ENCODE assay signal across 1 cellular context in the genomic region with DNA sequence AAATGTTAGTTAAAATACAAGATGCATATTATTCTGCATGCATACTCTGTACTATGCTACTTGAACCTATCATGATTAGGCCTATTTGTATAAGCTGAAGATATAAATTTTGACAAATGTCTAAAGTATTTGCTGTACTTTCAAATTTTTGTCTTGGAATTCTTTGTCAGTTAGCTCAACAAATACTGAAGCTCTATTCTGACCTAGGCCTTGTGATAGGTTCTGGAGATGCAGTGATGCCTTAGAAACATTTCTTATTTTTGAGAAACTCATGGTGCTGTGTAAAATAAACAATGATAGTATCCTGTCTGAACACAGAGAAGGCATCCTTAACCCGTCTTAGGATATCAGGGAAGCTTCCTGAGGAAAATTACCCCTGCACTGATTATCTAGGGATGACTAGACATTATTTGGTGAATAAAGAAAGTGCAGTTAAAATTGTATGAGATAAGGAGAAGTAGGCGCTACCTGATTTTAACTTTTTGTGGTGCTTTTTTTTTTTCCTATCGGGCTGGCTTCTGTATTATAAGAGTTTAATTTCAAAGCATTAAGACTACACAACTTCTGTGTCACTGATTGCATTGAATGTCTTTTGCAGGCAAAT.
TF ChIP-seq lines count a peak whose summit lies in the region.

No MANE protein-coding gene starts in this region.

TF ChIP-seq in GM23338, 12 proteins besides CTCF, POLR2A, EP300 and RAD21 (continued from another document):
- TF ChIP-seq, protein P1, sequence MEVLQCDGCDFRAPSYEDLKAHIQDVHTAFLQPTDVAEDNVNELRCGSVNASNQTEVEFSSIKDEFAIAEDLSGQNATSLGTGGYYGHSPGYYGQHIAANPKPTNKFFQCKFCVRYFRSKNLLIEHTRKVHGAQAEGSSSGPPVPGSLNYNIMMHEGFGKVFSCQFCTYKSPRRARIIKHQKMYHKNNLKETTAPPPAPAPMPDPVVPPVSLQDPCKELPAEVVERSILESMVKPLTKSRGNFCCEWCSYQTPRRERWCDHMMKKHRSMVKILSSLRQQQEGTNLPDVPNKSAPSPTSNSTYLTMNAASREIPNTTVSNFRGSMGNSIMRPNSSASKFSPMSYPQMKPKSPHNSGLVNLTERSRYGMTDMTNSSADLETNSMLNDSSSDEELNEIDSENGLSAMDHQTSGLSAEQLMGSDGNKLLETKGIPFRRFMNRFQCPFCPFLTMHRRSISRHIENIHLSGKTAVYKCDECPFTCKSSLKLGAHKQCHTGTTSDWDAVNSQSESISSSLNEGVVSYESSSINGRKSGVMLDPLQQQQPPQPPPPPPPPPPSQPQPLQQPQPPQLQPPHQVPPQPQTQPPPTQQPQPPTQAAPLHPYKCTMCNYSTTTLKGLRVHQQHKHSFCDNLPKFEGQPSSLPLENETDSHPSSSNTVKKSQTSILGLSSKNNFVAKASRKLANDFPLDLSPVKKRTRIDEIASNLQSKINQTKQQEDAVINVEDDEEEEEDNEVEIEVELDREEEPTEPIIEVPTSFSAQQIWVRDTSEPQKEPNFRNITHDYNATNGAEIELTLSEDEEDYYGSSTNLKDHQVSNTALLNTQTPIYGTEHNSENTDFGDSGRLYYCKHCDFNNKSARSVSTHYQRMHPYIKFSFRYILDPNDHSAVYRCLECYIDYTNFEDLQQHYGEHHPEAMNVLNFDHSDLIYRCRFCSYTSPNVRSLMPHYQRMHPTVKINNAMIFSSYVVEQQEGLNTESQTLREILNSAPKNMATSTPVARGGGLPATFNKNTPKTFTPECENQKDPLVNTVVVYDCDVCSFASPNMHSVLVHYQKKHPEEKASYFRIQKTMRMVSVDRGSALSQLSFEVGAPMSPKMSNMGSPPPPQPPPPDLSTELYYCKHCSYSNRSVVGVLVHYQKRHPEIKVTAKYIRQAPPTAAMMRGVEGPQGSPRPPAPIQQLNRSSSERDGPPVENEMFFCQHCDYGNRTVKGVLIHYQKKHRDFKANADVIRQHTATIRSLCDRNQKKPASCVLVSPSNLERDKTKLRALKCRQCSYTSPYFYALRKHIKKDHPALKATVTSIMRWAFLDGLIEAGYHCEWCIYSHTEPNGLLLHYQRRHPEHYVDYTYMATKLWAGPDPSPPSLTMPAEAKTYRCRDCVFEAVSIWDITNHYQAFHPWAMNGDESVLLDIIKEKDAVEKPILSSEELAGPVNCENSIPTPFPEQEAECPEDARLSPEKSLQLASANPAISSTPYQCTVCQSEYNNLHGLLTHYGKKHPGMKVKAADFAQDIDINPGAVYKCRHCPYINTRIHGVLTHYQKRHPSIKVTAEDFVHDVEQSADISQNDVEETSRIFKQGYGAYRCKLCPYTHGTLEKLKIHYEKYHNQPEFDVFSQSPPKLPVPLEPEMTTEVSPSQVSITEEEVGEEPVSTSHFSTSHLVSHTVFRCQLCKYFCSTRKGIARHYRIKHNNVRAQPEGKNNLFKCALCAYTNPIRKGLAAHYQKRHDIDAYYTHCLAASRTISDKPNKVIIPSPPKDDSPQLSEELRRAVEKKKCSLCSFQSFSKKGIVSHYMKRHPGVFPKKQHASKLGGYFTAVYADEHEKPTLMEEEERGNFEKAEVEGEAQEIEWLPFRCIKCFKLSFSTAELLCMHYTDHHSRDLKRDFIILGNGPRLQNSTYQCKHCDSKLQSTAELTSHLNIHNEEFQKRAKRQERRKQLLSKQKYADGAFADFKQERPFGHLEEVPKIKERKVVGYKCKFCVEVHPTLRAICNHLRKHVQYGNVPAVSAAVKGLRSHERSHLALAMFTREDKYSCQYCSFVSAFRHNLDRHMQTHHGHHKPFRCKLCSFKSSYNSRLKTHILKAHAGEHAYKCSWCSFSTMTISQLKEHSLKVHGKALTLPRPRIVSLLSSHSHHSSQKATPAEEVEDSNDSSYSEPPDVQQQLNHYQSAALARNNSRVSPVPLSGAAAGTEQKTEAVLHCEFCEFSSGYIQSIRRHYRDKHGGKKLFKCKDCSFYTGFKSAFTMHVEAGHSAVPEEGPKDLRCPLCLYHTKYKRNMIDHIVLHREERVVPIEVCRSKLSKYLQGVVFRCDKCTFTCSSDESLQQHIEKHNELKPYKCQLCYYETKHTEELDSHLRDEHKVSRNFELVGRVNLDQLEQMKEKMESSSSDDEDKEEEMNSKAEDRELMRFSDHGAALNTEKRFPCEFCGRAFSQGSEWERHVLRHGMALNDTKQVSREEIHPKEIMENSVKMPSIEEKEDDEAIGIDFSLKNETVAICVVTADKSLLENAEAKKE (CRISPR knock-in tag; IDR thresholded peaks at IDR 0.05), result no peak
- TF ChIP-seq STAT1 (IDR thresholded peaks at IDR 0.05; ENCODE audit: unreplicated experiment) (no peak), EZH2phosphoT487 (IDR thresholded peaks at IDR 0.05; ENCODE audit: unreplicated experiment) (no peak)
